Comparison of ENCODE assay signal across 9 cellular contexts in genomic region chr13:92187378-92187989, GRCh38.
A peak's percentile ranks its signal among the peaks of the same experiment; 100 is the strongest.
DNase-seq lines count a peak whose midpoint lies in the region; ATAC-seq and TF ChIP-seq lines count a peak whose summit lies in the region.
"Had no signal": no experiment of that assay in that cellular context is flagged by ENCODE, and none has a peak within 500 bp of the region (broad histone marks: within the 10 kb centered on the region; RNA-seq: fewer than 3 reads in every experiment).

No MANE protein-coding gene starts in this region.

- H3K36me3 ChIP-seq in OCI-LY1 (ENCODE audit: insufficient read depth, low read length) = no peaks in the 10 kb centered on the region

- H3K27ac ChIP-seq in OCI-LY1 (ENCODE audit: low read depth, low read length, poor library complexity, severe bottlenecking) = no peak overlapping the region

- no peaks in the 10 kb centered on the region for H3K27me3 Mint-ChIP-seq in naive B cell
- H3K27me3 Mint-ChIP-seq: central memory CD8-positive, alpha-beta T cell had no signal

- H3K4me3 Mint-ChIP-seq in naive B cell = no peak overlapping the region
- H3K4me3 Mint-ChIP-seq: central memory CD8-positive, alpha-beta T cell had no signal

- H3K4me2 ChIP-seq in OCI-LY1 (ENCODE audit: low read length) = no peak overlapping the region

- peak; percentile 2 for DNase-seq in NCI-H2196 (lab: John Stamatoyannopoulos, UW; ENCODE audit: unreplicated experiment)
- DNase-seq in NCI-H2196 treated with DMSO at 0.1 percent for 48 hours (lab: John Stamatoyannopoulos, UW; ENCODE audit: unreplicated experiment) = no peak
- peak; percentile 39 for DNase-seq in dermis blood vessel endothelial cell
- peak; percentile 11 for DNase-seq in naive B cell
- no peak for DNase-seq in mucosa of gallbladder (ENCODE audit: low spot score)

- H3K9ac ChIP-seq in OCI-LY1 (ENCODE audit: low read length) = no peak overlapping the region

- H3K36me3 Mint-ChIP-seq in naive B cell = no peaks in the 10 kb centered on the region

- peaks cover 0 to 7% (median 0%) of the 10 kb centered on the region in 7 donors for H3K9me3 Mint-ChIP-seq in naive B cell
- H3K9me3 Mint-ChIP-seq: central memory CD8-positive, alpha-beta T cell had no signal

- no peaks in the 10 kb centered on the region for H3F3A ChIP-seq in OCI-LY1 (ENCODE audit: insufficient read depth, low read length)

- H3K4me3 ChIP-seq in OCI-LY1 (ENCODE audit: low read depth, low read length, poor library complexity, severe bottlenecking) = no peak overlapping the region

- no peaks in the 10 kb centered on the region for H3K9me3 ChIP-seq in OCI-LY1 (ENCODE audit: low read length)

- H3K4me1 ChIP-seq in OCI-LY1 (ENCODE audit: insufficient read depth, low read length, severe bottlenecking) = no peaks in the 10 kb centered on the region

- H3K4me1 Mint-ChIP-seq in naive B cell = no peaks in the 10 kb centered on the region
- H3K4me1 Mint-ChIP-seq: central memory CD8-positive, alpha-beta T cell had no signal

- no peak overlapping the region for H2AFZ ChIP-seq in OCI-LY1 (ENCODE audit: low read length)

- no peak overlapping the region for H3K27ac Mint-ChIP-seq in naive B cell

- H4K20me1 ChIP-seq in OCI-LY1 (ENCODE audit: insufficient read depth, low read length) = no peaks in the 10 kb centered on the region

- no peaks in the 10 kb centered on the region for H3K9me2 ChIP-seq in OCI-LY1 (ENCODE audit: low read depth, low read length)

- no peaks in the 10 kb centered on the region for H3K27me3 ChIP-seq in OCI-LY1 (ENCODE audit: insufficient read depth, low read length)

- H3K79me2 ChIP-seq in OCI-LY1 (ENCODE audit: insufficient read depth, low read length) = no peaks in the 10 kb centered on the region

- peak; percentile 99 for TF ChIP-seq CTCF in OCI-LY1 (IDR thresholded peaks at IDR 0.05; ENCODE audit: low read length)

- ATAC-seq in GM19463 (IDR thresholded peaks at IDR 0.05; ENCODE audit: unreplicated experiment) = peak; percentile 82
- peak; percentile 82 for ATAC-seq in HG03460 (IDR thresholded peaks at IDR 0.05; ENCODE audit: unreplicated experiment)
- ATAC-seq in naive B cell (ENCODE audit: low read depth in 2 of 2) = no peak

Comparison
In these comparisons a context has a peak if more than half of its experiments do, and no peak if none do; other contexts are left out.
1. DNase-seq: peak in NCI-H2196 (single experiment), dermis blood vessel endothelial cell (single experiment) and naive B cell (single experiment); none in NCI-H2196 treated with DMSO at 0.1 percent for 48 hours (single experiment) and mucosa of gallbladder (single experiment).
2. ATAC-seq: peak in GM19463 (single experiment) and HG03460 (single experiment); none in naive B cell (0 of 2).